In the genomic region with DNA sequence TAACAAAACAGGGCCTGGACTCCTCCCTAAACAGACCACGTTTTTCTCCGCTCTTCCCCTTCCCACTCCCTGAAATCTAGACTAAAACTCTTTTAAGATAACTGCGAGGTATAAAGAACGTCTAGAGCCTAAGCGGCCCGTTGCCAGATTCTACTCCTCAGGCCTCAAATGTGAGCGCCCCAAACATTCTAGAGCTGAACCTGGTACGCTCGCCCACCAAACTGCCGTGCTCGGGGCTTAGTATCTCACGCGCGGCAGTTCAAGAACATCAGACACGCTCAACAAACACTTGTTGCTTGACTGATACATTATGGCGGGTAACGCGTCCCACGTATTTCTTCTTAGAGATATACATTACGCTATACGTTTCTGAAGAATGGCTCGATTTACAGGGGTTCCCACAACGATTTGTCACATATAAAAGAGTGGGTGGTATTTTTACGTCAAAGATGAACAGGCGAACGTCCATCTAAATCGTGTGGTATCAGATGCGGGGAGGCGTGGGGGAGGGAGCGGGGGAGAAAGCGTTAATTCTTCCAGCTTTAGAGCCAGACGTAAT, we compare ENCODE assay signal across 1 cellular context.
TF ChIP-seq lines count a peak whose summit lies in the region.

No MANE protein-coding gene starts in this region.

TF ChIP-seq in SK-N-SH, 30 proteins besides CTCF, POLR2A, EP300 and RAD21 (continued from another document):
- TF ChIP-seq, protein P1, sequence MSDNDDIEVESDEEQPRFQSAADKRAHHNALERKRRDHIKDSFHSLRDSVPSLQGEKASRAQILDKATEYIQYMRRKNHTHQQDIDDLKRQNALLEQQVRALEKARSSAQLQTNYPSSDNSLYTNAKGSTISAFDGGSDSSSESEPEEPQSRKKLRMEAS (IDR thresholded peaks at IDR 0.05; ENCODE audit: low read depth) = no peak
- TF ChIP-seq FOXM1 (IDR thresholded peaks at IDR 0.05; ENCODE audit: low read depth) (no peak), TCF12 (IDR thresholded peaks at IDR 0.05) (no peak), SMC3 (IDR thresholded peaks at IDR 0.05; ENCODE audit: low read depth, low read length) (no peak), POLR2AphosphoS5 (IDR thresholded peaks at IDR 0.05; ENCODE audit: low read depth, low read length) (no peak), CHD2 (IDR thresholded peaks at IDR 0.05; ENCODE audit: low read length, partially characterized antibody) (no peak), TAF1 (IDR thresholded peaks at IDR 0.05; ENCODE audit: borderline replicate concordance, low read depth, low read length) (no peak), NFIC (IDR thresholded peaks at IDR 0.05; ENCODE audit: borderline replicate concordance) (no peak), MEF2A (IDR thresholded peaks at IDR 0.05; ENCODE audit: borderline replicate concordance, low read depth) (no peak)
TF ChIP-seq in SK-N-SH: peak in this region for 0.
